ENCODE assay signal across 22 cellular contexts in genomic region chr3:15164356-15164755, GRCh38.
"Had no signal": no experiment of that assay in that cellular context is flagged by ENCODE, and none has a peak within 500 bp of the region (broad histone marks: within the 10 kb centered on the region; RNA-seq: fewer than 3 reads in every experiment).

No MANE protein-coding gene starts in this region.

- H3K9me3 Mint-ChIP-seq: activated B cell treated with CpG ODN at 0.5 μM for 24 hours; activated T-cell treated with anti-CD3 and anti-CD28 coated beads, Interleukin-2, amount 50 U/mL, for 72 hours had no signal

- H3K27ac ChIP-seq: breast epithelium, esophagus muscularis mucosa, gastroesophageal sphincter, heart left ventricle, left ventricle myocardium inferior, neural progenitor cell, right atrium auricular region, testis had no signal

- H3K27me3 Mint-ChIP-seq: activated B cell treated with CpG ODN at 0.5 μM for 24 hours, progenitor cell of endocrine pancreas had no signal

- H3K4me1 Mint-ChIP-seq: neural progenitor cell had no signal

- H3K9ac ChIP-seq: neural progenitor cell had no signal

- H3K27me3 ChIP-seq: breast epithelium, esophagus muscularis mucosa, gastroesophageal sphincter, heart left ventricle, right atrium auricular region, testis had no signal

- ATAC-seq: activated T-cell treated with anti-CD3 and anti-CD28 coated beads, Interleukin-2, amount 50 U/mL, for 72 hours; gastroesophageal sphincter; heart left ventricle had no signal

- DNase-seq: activated B cell treated with CpG ODN at 0.5 μM for 24 hours; activated CD4-positive, alpha-beta T cell treated with anti-CD3 and anti-CD28 coated beads, Interleukin-2, amount 10 ng/mL, durations not matched to agents 7 days and 5 days; activated CD8-positive, alpha-beta memory T cell treated with anti-CD3 and anti-CD28 coated beads, Interleukin-2, amount 50 U/mL, for 4 hours; activated effector memory CD4-positive, alpha-beta T cell treated with anti-CD3 and anti-CD28 coated beads, Interleukin-2, amount 50 U/mL, for 16 hours; activated naive CD4-positive, alpha-beta T cell treated with anti-CD3 and anti-CD28 coated beads, Interleukin-2, amount 50 U/mL, for 16 hours; activated T-cell treated with anti-CD3 and anti-CD28 coated beads, Interleukin-2, amount 50 U/mL, for 72 hours; cortex of kidney; effector CD4-positive, alpha-beta T cell; heart left ventricle; kidney; left ventricle myocardium inferior; small intestine; stimulated activated CD4-positive, alpha-beta T cell treated with anti-CD3 and anti-CD28 coated beads, Interleukin-15, amount 100 ng/mL, for 24 hours; stimulated activated CD4-positive, alpha-beta T cell treated with anti-CD3 and anti-CD28 coated beads, Interleukin-4, amount 100 ng/mL, for 1 hour; testis had no signal

- H3K4me1 ChIP-seq: breast epithelium, esophagus muscularis mucosa, gastroesophageal sphincter, heart left ventricle, left ventricle myocardium inferior, neural progenitor cell, right atrium auricular region, testis had no signal

- H3K36me3 ChIP-seq: breast epithelium, esophagus muscularis mucosa, gastroesophageal sphincter, heart left ventricle, left ventricle myocardium inferior, neural progenitor cell, right atrium auricular region had no signal

- H2AFZ ChIP-seq: neural progenitor cell had no signal

- H3K9me3 ChIP-seq: breast epithelium, esophagus muscularis mucosa, gastroesophageal sphincter, heart left ventricle, left ventricle myocardium inferior, right atrium auricular region, testis had no signal

- H3K4me3 ChIP-seq: breast epithelium, esophagus muscularis mucosa, gastroesophageal sphincter, heart left ventricle, left ventricle myocardium inferior, neural progenitor cell, right atrium auricular region, testis had no signal

- H3K36me3 Mint-ChIP-seq: type B pancreatic cell had no signal

- H3K4me3 Mint-ChIP-seq: activated B cell treated with CpG ODN at 0.5 μM for 24 hours; activated CD4-positive, alpha-beta T cell treated with anti-CD3 and anti-CD28 coated beads, Interleukin-2, amount 10 ng/mL, durations not matched to agents 7 days and 5 days; activated T-cell treated with anti-CD3 and anti-CD28 coated beads, Interleukin-2, amount 50 U/mL, for 72 hours; neural progenitor cell; type B pancreatic cell had no signal

- H3K27ac Mint-ChIP-seq: activated B cell treated with CpG ODN at 0.5 μM for 24 hours; activated CD4-positive, alpha-beta T cell treated with anti-CD3 and anti-CD28 coated beads, Interleukin-2, amount 10 ng/mL, durations not matched to agents 7 days and 5 days; activated T-cell treated with anti-CD3 and anti-CD28 coated beads, Interleukin-2, amount 50 U/mL, for 72 hours; neural progenitor cell; progenitor cell of endocrine pancreas; type B pancreatic cell had no signal

- H3K4me2 ChIP-seq: neural progenitor cell had no signal
